Comparison of ENCODE assay signal across 19 cellular contexts in the genomic region with DNA sequence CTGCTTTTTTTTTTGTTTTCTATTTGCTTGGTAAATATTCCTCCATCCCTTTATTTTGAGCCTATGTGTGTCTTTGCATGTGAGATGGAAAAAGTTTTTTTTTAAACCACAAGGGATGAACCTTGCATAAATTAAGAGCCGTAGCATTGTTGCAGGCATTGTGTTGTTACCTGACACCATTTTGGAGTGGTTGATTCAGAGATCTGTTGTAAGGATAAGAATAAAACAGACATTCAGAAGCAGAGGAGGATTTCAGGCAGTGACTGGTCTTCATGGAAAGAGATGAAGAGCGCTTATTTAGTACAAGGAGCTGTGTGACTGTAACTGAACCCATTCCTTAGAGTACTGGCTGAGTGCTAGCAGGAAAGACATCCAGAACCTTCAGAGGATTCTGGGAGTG.
DNase-seq lines count a peak whose midpoint lies in the region; TF ChIP-seq lines count a peak whose summit lies in the region.
"Had no signal": no experiment of that assay in that cellular context is flagged by ENCODE, and none has a peak within 500 bp of the region (broad histone marks: within the 10 kb centered on the region; RNA-seq: fewer than 3 reads in every experiment).

No MANE protein-coding gene starts in this region.

- DNase-seq in cardiac muscle cell (ENCODE audit: low read depth in 1 of 2, low spot score in 1 of 2), result no peak
- no peak for DNase-seq in cardiac septum (ENCODE audit: low spot score)
- peak; percentile 3 for DNase-seq in NCI-H69 (lab: John Stamatoyannopoulos, UW)
- peak; percentile 46 for DNase-seq in choroid plexus epithelial cell (ENCODE audit: low read depth)
- no peak for DNase-seq in activated naive CD4-positive, alpha-beta T cell treated with Interleukin-2 at 50 U/mL for 16 hours
- DNase-seq in activated CD4-positive, alpha-beta T cell treated with anti-CD3 and anti-CD28 coated beads for 4 hours, result no peak
- no peak for DNase-seq in A673 (ENCODE audit: low spot score)
- DNase-seq in stimulated activated CD4-positive, alpha-beta T cell treated with anti-CD3 and anti-CD28 coated beads, Interleukin-15, amount 100 ng/mL, for 24 hours, result no peak
- DNase-seq: activated CD8-positive, alpha-beta memory T cell treated with anti-CD3 and anti-CD28 coated beads for 24 hours; activated T-cell treated with anti-CD3 and anti-CD28 coated beads, Interleukin-2, amount 50 U/mL, for 48 hours; dermis blood vessel endothelial cell; foreskin melanocyte; GDM1; NCI-H510A treated with DMSO at 0.1 percent for 48 hours; OCI-M1; SIG-M5; T-helper 2 cell had no signal

- CTCF ChIA-PET in A673 (lab: Charles Lee), result no interaction called here

- BruUV-seq in A673 (replicated peaks; lab: Mats Ljungman, UMichigan), result no TSS peak

- peaks cover 10% of the 10 kb centered on the region for H3K4me1 ChIP-seq in cardiac muscle cell (ENCODE audit: low read depth)
- no peaks in the 10 kb centered on the region for H3K4me1 ChIP-seq in A673 (ENCODE audit: insufficient read depth, low read length, poor library complexity, severe bottlenecking)

- intact Hi-C loops in cardiac septum (cut with DNase I) (no loop called here), A673 (cut with micrococcal nuclease; ENCODE audit: unreplicated experiment) (no loop called here)

- no peaks in the 10 kb centered on the region for H3K36me3 ChIP-seq in cardiac muscle cell
- no peaks in the 10 kb centered on the region for H3K36me3 ChIP-seq in A673 (ENCODE audit: insufficient read depth, low read length, poor library complexity, severe bottlenecking)

- H3K27ac ChIP-seq in cardiac muscle cell, result peak overlapping the region; percentile 48
- no peak overlapping the region for H3K27ac ChIP-seq in A673 (ENCODE audit: low read depth, low read length, poor library complexity, severe bottlenecking)
- H3K27ac ChIP-seq: C4-2B had no signal

- TF ChIP-seq CTCF in cardiac muscle cell (IDR thresholded peaks at IDR 0.05; ENCODE audit: low read depth, low read length) (no peak), choroid plexus epithelial cell (conservative IDR thresholded peaks at IDR 0.05; ENCODE audit: low read depth, low read length) (no peak), A673 (conservative IDR thresholded peaks at IDR 0.05; ENCODE audit: low read depth, low read length) (no peak)

- POLR2A ChIA-PET in A673 (lab: Charles Lee; ENCODE audit: low non-redundant PET), result no interaction called here

- H3K27me3 ChIP-seq in cardiac muscle cell (no peaks in the 10 kb centered on the region), A673 (replicated peaks; ENCODE audit: insufficient read depth, low read depth, low read length, poor library complexity) (no peaks in the 10 kb centered on the region)

- H3K9me3 ChIP-seq in cardiac muscle cell (ENCODE audit: low read depth), result no peaks in the 10 kb centered on the region
- no peaks in the 10 kb centered on the region for H3K9me3 ChIP-seq in A673 (ENCODE audit: low read depth, low read length, poor library complexity, severe bottlenecking)

- H3K4me3 ChIP-seq in cardiac muscle cell (no peak overlapping the region), choroid plexus epithelial cell (ENCODE audit: low read depth, low read length) (no peak overlapping the region), A673 (ENCODE audit: low read depth, low read length, poor library complexity, severe bottlenecking) (no peak overlapping the region)
- H3K4me3 ChIP-seq: smooth muscle cell had no signal

Comparison
In these comparisons a context has a peak if more than half of its experiments do, and no peak if none do; other contexts are left out.
1. DNase-seq: peak in NCI-H69 (single experiment) and choroid plexus epithelial cell (single experiment); none in cardiac muscle cell (0 of 2), cardiac septum (single experiment), activated naive CD4-positive, alpha-beta T cell treated with Interleukin-2 at 50 U/mL for 16 hours (single experiment), activated CD4-positive, alpha-beta T cell treated with anti-CD3 and anti-CD28 coated beads for 4 hours (0 of 2), A673 (single experiment) and stimulated activated CD4-positive, alpha-beta T cell treated with anti-CD3 and anti-CD28 coated beads, Interleukin-15, amount 100 ng/mL, for 24 hours (single experiment).